34 cellular contexts compared by ENCODE assay signal in genomic region chr6:63464060-63464459, GRCh38.
"Had no signal": no experiment of that assay in that cellular context is flagged by ENCODE, and none has a peak within 500 bp of the region (broad histone marks: within the 10 kb centered on the region; RNA-seq: fewer than 3 reads in every experiment).

No MANE protein-coding gene starts in this region.

- H3K9me3 ChIP-seq: adrenal gland, ascending aorta, body of pancreas, breast epithelium had no signal

- H3K4me1 ChIP-seq: adrenal gland, ascending aorta, breast epithelium had no signal

- ATAC-seq: activated naive CD4-positive, alpha-beta T cell treated with anti-CD3 and anti-CD28 coated beads, Interleukin-2, amount 50 U/mL, for 72 hours; activated naive CD8-positive, alpha-beta T cell treated with anti-CD3 and anti-CD28 coated beads, Interleukin-2, amount 50 U/mL, for 24 hours; activated T-cell treated with anti-CD3 and anti-CD28 coated beads, Interleukin-2, amount 50 U/mL, for 4 hours; activated T-cell treated with anti-CD3 and anti-CD28 coated beads, Interleukin-2, amount 50 U/mL, for 72 hours; activated T-helper 17 cell treated with anti-CD3 and anti-CD28 coated beads, Interleukin-2, amount 50 U/mL, for 72 hours; body of pancreas had no signal

- H3K27ac ChIP-seq: adrenal gland, ascending aorta, body of pancreas, brain microvascular endothelial cell, breast epithelium, cardiac muscle cell had no signal

- DNase-seq: activated effector memory CD4-positive, alpha-beta T cell treated with anti-CD3 and anti-CD28 coated beads, Interleukin-2, amount 50 U/mL, for 16 hours; activated effector memory CD4-positive, alpha-beta T cell treated with Interleukin-2 at 50 U/mL for 16 hours; activated gamma-delta T cell; activated gamma-delta T cell treated with Interleukin-2 at 50 U/mL for 16 hours; activated naive CD4-positive, alpha-beta T cell; activated naive CD4-positive, alpha-beta T cell treated with anti-CD3 and anti-CD28 coated beads for 36 hours; activated naive CD4-positive, alpha-beta T cell treated with anti-CD3 and anti-CD28 coated beads, Interleukin-2, amount 10 ng/mL, durations not matched to agents 7 days and 5 days; activated naive CD4-positive, alpha-beta T cell treated with anti-CD3 and anti-CD28 coated beads, Interleukin-2, amount 50 U/mL, for 16 hours; activated naive CD4-positive, alpha-beta T cell treated with Interleukin-2 at 50 U/mL for 16 hours; activated naive CD8-positive, alpha-beta T cell treated with anti-CD3 and anti-CD28 coated beads for 36 hours; activated naive CD8-positive, alpha-beta T cell treated with anti-CD3 and anti-CD28 coated beads, Interleukin-2, amount 10 ng/mL, durations not matched to agents 7 days and 5 days; activated naive CD8-positive, alpha-beta T cell treated with anti-CD3 and anti-CD28 coated beads, Interleukin-2, amount 50 U/mL, for 24 hours; activated T-cell treated with anti-CD3 and anti-CD28 coated beads, Interleukin-2, amount 50 U/mL, for 1 hour; activated T-cell treated with anti-CD3 and anti-CD28 coated beads, Interleukin-2, amount 50 U/mL, for 24 hours; activated T-cell treated with anti-CD3 and anti-CD28 coated beads, Interleukin-2, amount 50 U/mL, for 4 hours; activated T-cell treated with anti-CD3 and anti-CD28 coated beads, Interleukin-2, amount 50 U/mL, for 48 hours; activated T-cell treated with anti-CD3 and anti-CD28 coated beads, Interleukin-2, amount 50 U/mL, for 72 hours; adrenal gland; amniotic stem cell; amygdala; anterior cingulate cortex; aorta; body of pancreas; brain microvascular endothelial cell; caudate nucleus; central memory CD4-positive, alpha-beta T cell; cerebellar nuclear complex had no signal

- H3K27me3 ChIP-seq: adrenal gland, ascending aorta, body of pancreas, brain microvascular endothelial cell, breast epithelium, cardiac muscle cell had no signal

- FAIRE-seq: astrocyte, bronchial epithelial cell had no signal

- H3K36me3 ChIP-seq: adrenal gland, ascending aorta, brain microvascular endothelial cell, breast epithelium, cardiac muscle cell had no signal

- H3K4me3 ChIP-seq: adrenal gland, ascending aorta, body of pancreas, breast epithelium, cardiac muscle cell had no signal
